7 cellular contexts compared by ENCODE assay signal in genomic region chr7:727104-727805, GRCh38. TPM values are rescaled to one million over a fixed set of nuclear protein-coding genes. Genes with fewer than 3 reads are reported as not detected.
DNase-seq lines count a peak whose midpoint lies in the region; ATAC-seq and TF ChIP-seq lines count a peak whose summit lies in the region.

TSS of gene PRKAR1B (minus strand) at chr7:727281. CDS start at chr7:711505, 15,776 bp downstream.

- H4K20me1 ChIP-seq in MM.1S (ENCODE audit: insufficient read depth, low read length): no peaks in the 10 kb centered on the region

- peaks cover 11% of the 10 kb centered on the region for H3K4me1 ChIP-seq in MM.1S (ENCODE audit: low read length)
- H3K4me1 ChIP-seq in neuron (ENCODE audit: insufficient read depth, low read length): peaks cover 13% of the 10 kb centered on the region
- no peaks in the 10 kb centered on the region for H3K4me1 ChIP-seq in urinary bladder (ENCODE audit: insufficient read depth)

- H3K9me3 ChIP-seq in MM.1S (replicated peaks; ENCODE audit: insufficient read depth, low read length): no peaks in the 10 kb centered on the region
- H3K9me3 ChIP-seq in neuron (ENCODE audit: low read length): peaks cover 6% of the 10 kb centered on the region

- H3K4me3 ChIP-seq in MM.1S (ENCODE audit: low read length) (peak within 1 kb of the TSS; percentile 67), fibroblast of the aortic adventitia (ENCODE audit: low read depth, low read length) (peak within 1 kb of the TSS; percentile 73), neuron (ENCODE audit: low read length) (peak within 1 kb of the TSS; percentile 72), urinary bladder (ENCODE audit: low read depth, low read length) (peak within 1 kb of the TSS; percentile 99)

- DNase-seq in HCEC 1CT: peak; percentile 28
- peak; percentile 40 for DNase-seq in MM.1S
- peak; percentile 20 for DNase-seq in activated T-cell treated with anti-CD3 and anti-CD28 coated beads for 24 hours (ENCODE audit: low read depth)
- no peak for DNase-seq in fibroblast of the aortic adventitia (ENCODE audit: low read depth)

- H3K27ac ChIP-seq in MM.1S (ENCODE audit: low read length) (peak within 1 kb of the TSS; percentile 35; the same call in 1 of the 2 replicates), urinary bladder (ENCODE audit: low read depth) (peak within 1 kb of the TSS; percentile 31)

- TF ChIP-seq CTCF in MM.1S (IDR thresholded peaks at IDR 0.05; ENCODE audit: low read length) (no peak), fibroblast of the aortic adventitia (IDR thresholded peaks at IDR 0.05; ENCODE audit: insufficient read depth, low read length) (no peak)

- H3K36me3 ChIP-seq in MM.1S (replicated peaks; ENCODE audit: insufficient read depth, low read length): peaks cover 9% of the 10 kb centered on the region; the same call in 1 of the 2 replicates
- H3K36me3 ChIP-seq in neuron (ENCODE audit: insufficient read depth, low read length): peaks cover 27% of the 10 kb centered on the region
- H3K36me3 ChIP-seq in urinary bladder (ENCODE audit: insufficient read depth): no peaks in the 10 kb centered on the region

- peaks cover 49% of the 10 kb centered on the region for H3K79me2 ChIP-seq in MM.1S (ENCODE audit: low read length)

- ATAC-seq in GM18502 (IDR thresholded peaks at IDR 0.05; ENCODE audit: poor library complexity, unreplicated experiment): peak; percentile 64

- no peaks in the 10 kb centered on the region for H3F3A ChIP-seq in MM.1S (ENCODE audit: insufficient read depth, low read length)

- no peaks in the 10 kb centered on the region for H3K27me3 ChIP-seq in MM.1S (replicated peaks; ENCODE audit: insufficient read depth, low read length)
- H3K27me3 ChIP-seq in neuron (ENCODE audit: insufficient read depth, low read length): no peaks in the 10 kb centered on the region

- 1% methylated on average over 66 of the region's 66 CpGs for WGBS in urinary bladder

- H3K4me2 ChIP-seq in MM.1S (ENCODE audit: low read depth, low read length): peak within 1 kb of the TSS; percentile 98

- no peaks in the 10 kb centered on the region for H3K9me2 ChIP-seq in MM.1S (replicated peaks; ENCODE audit: insufficient read depth, low read length)

- H2AFZ ChIP-seq in MM.1S (ENCODE audit: low read length) (peak within 1 kb of the TSS; percentile 91), neuron (ENCODE audit: low read depth, low read length) (peak within 1 kb of the TSS; percentile 85)

- peak within 1 kb of the TSS; percentile 63 for H3K9ac ChIP-seq in MM.1S (ENCODE audit: low read length)

RNA-seq across cellular contexts. Expression of gene PRKAR1B, which starts in this region (rescaled TPM):
- total RNA-seq in fibroblast of the aortic adventitia (ENCODE audit: low replicate concordance) (7.0 and 10.1 TPM in 2 replicates), urinary bladder (12.3 TPM)
- 13.7 TPM for polyA plus RNA-seq in urinary bladder
